In genomic region chr10:29806350-29806788, GRCh38 we compare ENCODE assay signal across 22 cellular contexts.
DNase-seq lines count a peak whose midpoint lies in the region; FAIRE-seq and TF ChIP-seq lines count a peak whose summit lies in the region.
"Had no signal": no experiment of that assay in that cellular context is flagged by ENCODE, and none has a peak within 500 bp of the region (broad histone marks: within the 10 kb centered on the region; RNA-seq: fewer than 3 reads in every experiment).

No MANE protein-coding gene starts in this region.

- H3K4me2 ChIP-seq in endothelial cell of umbilical vein (ENCODE audit: insufficient read depth, low read length) (no peak overlapping the region), keratinocyte (ENCODE audit: control insufficient read depth, extremely low read depth, insufficient read depth, low read depth, low read length) (no peak overlapping the region), MM.1S (ENCODE audit: low read depth, low read length) (no peak overlapping the region)

- H3K4me3 ChIP-seq in endothelial cell of umbilical vein (replicated peaks in 1 of 3; ENCODE audit: insufficient read depth in 1 of 3, low read depth in 1 of 3, low read length in 3 of 3) (no peak overlapping the region), keratinocyte (ENCODE audit: control insufficient read depth in 2 of 3, extremely low read depth in 1 of 3, insufficient read depth in 2 of 3, low read depth in 1 of 3, low read length in 3 of 3) (no peak overlapping the region), tibial artery (no peak overlapping the region), dorsolateral prefrontal cortex (no peak overlapping the region), MM.1S (ENCODE audit: low read length) (no peak overlapping the region)
- H3K4me3 ChIP-seq: left lung, mucosa of descending colon had no signal

- FAIRE-seq in endothelial cell of umbilical vein (lab: Jason Lieb, UNC) (no peak), keratinocyte (lab: Jason Lieb, UNC) (no peak)
- FAIRE-seq: astrocyte had no signal

- H3K9me3 ChIP-seq in endothelial cell of umbilical vein (replicated peaks; ENCODE audit: control insufficient read depth, insufficient read depth, low read length) (no peaks in the 10 kb centered on the region), keratinocyte (ENCODE audit: control insufficient read depth, low read depth, low read length) (no peaks in the 10 kb centered on the region), tibial artery (no peaks in the 10 kb centered on the region), MM.1S (replicated peaks; ENCODE audit: insufficient read depth, low read length) (no peaks in the 10 kb centered on the region)
- H3K9me3 ChIP-seq: left lung, mucosa of descending colon had no signal

- intact Hi-C loops in endothelial cell of umbilical vein (cut with micrococcal nuclease) (no loop called here), tibial artery (cut with DNase I; ENCODE audit: low total_unique reads) (loop anchor here (10.0 kb wide), 2 partner anchors 68 to 138 kb away; no protein-coding TSS in a partner anchor), dorsolateral prefrontal cortex (cut with DNase I) (no loop called here)

- H3K27ac ChIP-seq in endothelial cell of umbilical vein (ENCODE audit: insufficient read depth, low read depth, low read length) = no peak overlapping the region
- H3K27ac ChIP-seq in keratinocyte (ENCODE audit: control insufficient read depth, insufficient read depth, low read length) = peak overlapping the region; percentile 75
- peak overlapping the region; percentile 68 to 70 for H3K27ac ChIP-seq in tibial artery
- peak overlapping the region in 1 of 59 donors; percentile 37 for H3K27ac ChIP-seq in dorsolateral prefrontal cortex
- H3K27ac ChIP-seq in MM.1S (ENCODE audit: low read length) = no peak overlapping the region
- H3K27ac ChIP-seq: left lung had no signal

- H3K9me1 ChIP-seq in endothelial cell of umbilical vein (replicated peaks; ENCODE audit: control insufficient read depth, extremely low read depth, insufficient read depth, low read length) (no peaks in the 10 kb centered on the region), keratinocyte (ENCODE audit: control insufficient read depth, extremely low read depth, insufficient read depth, low read length) (no peaks in the 10 kb centered on the region)

- dilution Hi-C loops in endothelial cell of umbilical vein (cut with MboI; ENCODE audit: extremely low pct_ligation_motif_present, low sequenced_read_pairs) = no loop called here
- dilution Hi-C loops in keratinocyte (cut with MboI; ENCODE audit: extremely low pct_ligation_motif_present, low sequenced_read_pairs) = no loop called here

- no peaks in the 10 kb centered on the region for H3K9me2 ChIP-seq in MM.1S (replicated peaks; ENCODE audit: insufficient read depth, low read length)

- H4K20me1 ChIP-seq in endothelial cell of umbilical vein (replicated peaks; ENCODE audit: control insufficient read depth, extremely low read depth, insufficient read depth, low read length) = no peaks in the 10 kb centered on the region
- H4K20me1 ChIP-seq in keratinocyte (ENCODE audit: control insufficient read depth, extremely low read depth, insufficient read depth, low read length) = no peaks in the 10 kb centered on the region
- H4K20me1 ChIP-seq in MM.1S (ENCODE audit: insufficient read depth, low read length) = no peaks in the 10 kb centered on the region

- BruUV-seq in endothelial cell of umbilical vein (replicated peaks; lab: Mats Ljungman, UMichigan) = no TSS peak

- CTCF ChIA-PET in endothelial cell of umbilical vein (lab: Charles Lee) = no interaction called here

- H3K36me3 ChIP-seq in endothelial cell of umbilical vein (ENCODE audit: control insufficient read depth in 2 of 2, extremely low read depth in 1 of 2, insufficient read depth in 2 of 2, low read length in 2 of 2) = no peaks in the 10 kb centered on the region
- no peaks in the 10 kb centered on the region for H3K36me3 ChIP-seq in keratinocyte (ENCODE audit: control insufficient read depth in 2 of 2, extremely low read depth in 1 of 2, insufficient read depth in 2 of 2, low read length in 2 of 2)
- H3K36me3 ChIP-seq in tibial artery = no peaks in the 10 kb centered on the region
- no peaks in the 10 kb centered on the region for H3K36me3 ChIP-seq in MM.1S (replicated peaks; ENCODE audit: insufficient read depth, low read length)
- H3K36me3 ChIP-seq: left lung had no signal

- POLR2A ChIA-PET in endothelial cell of umbilical vein (lab: Charles Lee) = no interaction called here

- H3K27me3 ChIP-seq in endothelial cell of umbilical vein (ENCODE audit: control insufficient read depth in 2 of 2, insufficient read depth in 2 of 2, low read length in 2 of 2) (no peaks in the 10 kb centered on the region), keratinocyte (ENCODE audit: control insufficient read depth, extremely low read depth, insufficient read depth, low read length) (no peaks in the 10 kb centered on the region), tibial artery (no peaks in the 10 kb centered on the region), dorsolateral prefrontal cortex (peaks cover 0 to 14% (median 0%) of the 10 kb centered on the region in 45 donors), MM.1S (replicated peaks; ENCODE audit: insufficient read depth, low read length) (no peaks in the 10 kb centered on the region)
- H3K27me3 ChIP-seq: left lung had no signal

- H3K79me2 ChIP-seq in endothelial cell of umbilical vein (ENCODE audit: control insufficient read depth, insufficient read depth, low read length) = no peaks in the 10 kb centered on the region
- H3K79me2 ChIP-seq in keratinocyte (ENCODE audit: control insufficient read depth, insufficient read depth, low read length) = no peaks in the 10 kb centered on the region
- H3K79me2 ChIP-seq in MM.1S (ENCODE audit: low read length) = no peaks in the 10 kb centered on the region

- H2AFZ ChIP-seq in endothelial cell of umbilical vein (ENCODE audit: low read depth, low read length) (peak overlapping the region; percentile 7), keratinocyte (ENCODE audit: control insufficient read depth, low read length) (no peak overlapping the region), MM.1S (ENCODE audit: low read length) (no peak overlapping the region)

- no peak for TF ChIP-seq POLR2A in endothelial cell of umbilical vein (IDR thresholded peaks at IDR 0.05; ENCODE audit: low read depth, low read length)

- H3F3A ChIP-seq in MM.1S (ENCODE audit: insufficient read depth, low read length) = no peaks in the 10 kb centered on the region

- H3K9ac ChIP-seq in endothelial cell of umbilical vein (replicated peaks; ENCODE audit: extremely low read depth, insufficient read depth, low read length) (no peak overlapping the region), keratinocyte (ENCODE audit: control insufficient read depth, extremely low read depth, insufficient read depth, low read length) (no peak overlapping the region), MM.1S (ENCODE audit: low read length) (no peak overlapping the region)

- TF ChIP-seq CTCF in endothelial cell of umbilical vein (IDR thresholded peaks at IDR 0.05; ENCODE audit: extremely low read depth in 1 of 2, insufficient read depth in 1 of 2, low read depth in 1 of 2, low read length in 2 of 2) = no peak
- TF ChIP-seq CTCF in keratinocyte (optimal IDR thresholded peaks at IDR 0.05 in 1 of 3, IDR thresholded peaks at IDR 0.05 in 1 of 3, conservative IDR thresholded peaks at IDR 0.05 in 1 of 3; ENCODE audit: extremely low read depth in 1 of 3, insufficient read depth in 2 of 3, low read length in 3 of 3) = no peak
- no peak for TF ChIP-seq CTCF in tibial artery (IDR thresholded peaks at IDR 0.05)
- TF ChIP-seq CTCF in dorsolateral prefrontal cortex (IDR thresholded peaks at IDR 0.05 in 54 of 56, conservative IDR thresholded peaks at IDR 0.05 in 2 of 56; ENCODE audit: low read depth in 1 of 56, partially characterized antibody in 56 of 56) = no peak
- TF ChIP-seq CTCF in MM.1S (IDR thresholded peaks at IDR 0.05; ENCODE audit: low read length) = no peak

- DNase-seq in M059J (ENCODE audit: low read depth) (peak; percentile 43), endothelial cell of umbilical vein (ENCODE audit: low read depth, low spot score) (peak; percentile 12), keratinocyte (ENCODE audit: low read depth, low spot score) (no peak), tibial artery (no peak), SIG-M5 (lab: John Stamatoyannopoulos, UW) (no peak), dorsolateral prefrontal cortex (no peak), SHP77 (lab: John Stamatoyannopoulos, UW) (no peak), MM.1S (no peak)
- DNase-seq: activated B cell treated with CpG ODN at 0.5 μM for 24 hours; activated CD8-positive, alpha-beta T cell treated with anti-CD3 and anti-CD28 coated beads, Interleukin-2, amount 10 ng/mL, durations not matched to agents 7 days and 5 days; activated naive CD4-positive, alpha-beta T cell treated with anti-CD3 and anti-CD28 coated beads for 36 hours; activated T-cell treated with anti-CD3 and anti-CD28 coated beads, Interleukin-2, amount 50 U/mL, for 4 hours; DMS79 treated with DMSO at 0.1 percent for 48 hours; glutamatergic neuron; Karpas-422; left lung; mucosa of descending colon; NCI-H1105; NCI-H2081 treated with DMSO at 0.1 percent for 48 hours; NCI-H524; stimulated activated CD4-positive, alpha-beta T cell treated with anti-CD3 and anti-CD28 coated beads, Interleukin-12 subunit alpha, Interleukin-12 subunit beta, amount 100 ng/mL, for 4 hours had no signal

- H3K4me1 ChIP-seq in endothelial cell of umbilical vein (ENCODE audit: control insufficient read depth, extremely low read depth, insufficient read depth, low read length) (peaks cover 48% of the 10 kb centered on the region), keratinocyte (ENCODE audit: control insufficient read depth, extremely low read depth, insufficient read depth, low read length) (peaks cover 47% of the 10 kb centered on the region), tibial artery (peaks cover 0 to 64% (median 40%) of the 10 kb centered on the region in 4 donors), MM.1S (ENCODE audit: low read length) (no peaks in the 10 kb centered on the region)

TF ChIP-seq in endothelial cell of umbilical vein, 7 proteins besides CTCF, POLR2A, EP300 and RAD21:
- no peak for TF ChIP-seq GATA2 (IDR thresholded peaks at IDR 0.05; ENCODE audit: insufficient read depth, insufficient read length, low read depth, low read length)
- TF ChIP-seq POLR2AphosphoS5 (IDR thresholded peaks at IDR 0.05; ENCODE audit: insufficient read depth, low read depth, low read length) = no peak
- TF ChIP-seq JUN (IDR thresholded peaks at IDR 0.05; ENCODE audit: borderline replicate concordance, insufficient read depth, insufficient read length, low read depth) = no peak
- TF ChIP-seq FOS (IDR thresholded peaks at IDR 0.05; ENCODE audit: borderline replicate concordance, insufficient read depth, low read length) = no peak
- no peak for TF ChIP-seq EZH2 (IDR thresholded peaks at IDR 0.05; ENCODE audit: borderline replicate concordance, low read depth, low read length, severe bottlenecking)
- no peak for TF ChIP-seq MAX (IDR thresholded peaks at IDR 0.05; ENCODE audit: insufficient read depth, insufficient read length)
- no peak for TF ChIP-seq MYC (IDR thresholded peaks at IDR 0.05; ENCODE audit: low read depth, low read length)

Comparison
In these comparisons a context has a peak if more than half of its experiments do, and no peak if none do; other contexts are left out.
1. DNase-seq: peak in M059J (single experiment) and endothelial cell of umbilical vein (single experiment); none in keratinocyte (single experiment), tibial artery (0 of 2), SIG-M5 (single experiment), dorsolateral prefrontal cortex (0 of 10), SHP77 (0 of 2) and MM.1S (single experiment).
2. H3K27ac ChIP-seq: peak in keratinocyte (single experiment) and tibial artery (2 of 2); none in endothelial cell of umbilical vein (single experiment) and MM.1S (single experiment).